1 cellular context compared by ENCODE assay signal in the genomic region with DNA sequence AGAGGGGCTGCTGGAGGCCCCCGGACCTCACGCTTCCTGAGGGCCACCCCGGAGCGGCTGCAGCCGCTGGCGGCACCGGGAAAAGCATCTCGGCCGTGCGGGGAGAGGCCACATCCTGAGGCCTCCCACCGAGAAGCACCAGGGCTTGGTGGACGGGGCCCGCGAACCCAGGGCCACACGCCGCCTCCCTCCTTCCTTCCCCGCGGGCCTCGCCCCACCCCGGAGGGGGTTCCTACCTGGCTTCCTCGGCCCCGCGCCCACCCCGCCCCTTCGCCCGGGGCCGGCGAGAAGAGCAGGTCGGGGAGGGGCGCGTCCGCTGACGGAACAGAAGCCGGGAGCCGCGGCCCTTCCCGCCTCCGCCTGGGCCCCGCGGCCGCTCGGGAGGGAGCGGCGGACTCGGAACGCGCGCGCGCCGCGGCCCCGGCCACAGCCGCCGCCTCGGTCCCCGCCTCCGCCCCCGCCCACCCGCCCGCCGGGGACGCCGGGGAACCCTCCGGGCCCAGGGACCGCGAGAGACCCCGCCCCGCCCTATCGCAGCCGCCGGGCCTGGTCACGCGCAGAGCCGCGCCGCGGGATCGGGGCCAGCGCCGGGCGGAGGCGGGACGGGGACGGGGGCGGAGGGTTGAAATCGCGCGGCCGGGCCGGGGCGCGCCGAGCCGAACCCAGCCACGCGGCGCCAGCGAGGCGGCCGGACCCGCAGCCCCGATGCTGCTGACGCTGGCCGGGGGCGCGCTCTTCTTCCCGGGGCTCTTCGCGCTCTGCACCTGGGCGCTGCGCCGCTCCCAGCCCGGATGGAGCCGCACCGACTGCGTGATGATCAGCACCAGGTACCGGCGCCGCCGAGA.
A peak's percentile ranks its signal among the peaks of the same experiment; 100 is the strongest.
TF ChIP-seq lines count a peak whose summit lies in the region.

A gene (plus strand): TSS at position 654 of the 845 bp plus-strand sequence. CDS start 52 bp downstream, at position 706.

TF ChIP-seq in HEK293, 187 proteins besides CTCF, POLR2A, EP300 and RAD21 (continued from another document):
- TF ChIP-seq, protein P1, sequence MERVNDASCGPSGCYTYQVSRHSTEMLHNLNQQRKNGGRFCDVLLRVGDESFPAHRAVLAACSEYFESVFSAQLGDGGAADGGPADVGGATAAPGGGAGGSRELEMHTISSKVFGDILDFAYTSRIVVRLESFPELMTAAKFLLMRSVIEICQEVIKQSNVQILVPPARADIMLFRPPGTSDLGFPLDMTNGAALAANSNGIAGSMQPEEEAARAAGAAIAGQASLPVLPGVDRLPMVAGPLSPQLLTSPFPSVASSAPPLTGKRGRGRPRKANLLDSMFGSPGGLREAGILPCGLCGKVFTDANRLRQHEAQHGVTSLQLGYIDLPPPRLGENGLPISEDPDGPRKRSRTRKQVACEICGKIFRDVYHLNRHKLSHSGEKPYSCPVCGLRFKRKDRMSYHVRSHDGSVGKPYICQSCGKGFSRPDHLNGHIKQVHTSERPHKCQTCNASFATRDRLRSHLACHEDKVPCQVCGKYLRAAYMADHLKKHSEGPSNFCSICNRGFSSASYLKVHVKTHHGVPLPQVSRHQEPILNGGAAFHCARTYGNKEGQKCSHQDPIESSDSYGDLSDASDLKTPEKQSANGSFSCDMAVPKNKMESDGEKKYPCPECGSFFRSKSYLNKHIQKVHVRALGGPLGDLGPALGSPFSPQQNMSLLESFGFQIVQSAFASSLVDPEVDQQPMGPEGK (tag by site-specific recombination; IDR thresholded peaks at IDR 0.05): peak; percentile 92
- TF ChIP-seq, protein P2, sequence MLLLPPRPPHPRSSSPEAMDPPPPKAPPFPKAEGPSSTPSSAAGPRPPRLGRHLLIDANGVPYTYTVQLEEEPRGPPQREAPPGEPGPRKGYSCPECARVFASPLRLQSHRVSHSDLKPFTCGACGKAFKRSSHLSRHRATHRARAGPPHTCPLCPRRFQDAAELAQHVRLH (tag by site-specific recombination; IDR thresholded peaks at IDR 0.05): 0 out of 2 replicates have a peak, but pooled peaks have one; percentile 11
- peak; percentile 96 for TF ChIP-seq GLIS1 (tag by site-specific recombination; IDR thresholded peaks at IDR 0.05)
- peak; percentile 30; the same call in 1 of the 2 replicates for TF ChIP-seq KLF16 (tag by site-specific recombination; IDR thresholded peaks at IDR 0.05)
- no peak for TF ChIP-seq ZNF121 (tag by site-specific recombination; IDR thresholded peaks at IDR 0.05)
- no peak for TF ChIP-seq SCRT1 (tag by site-specific recombination; IDR thresholded peaks at IDR 0.05; ENCODE audit: borderline replicate concordance)
- TF ChIP-seq ZNF394 (tag by site-specific recombination; IDR thresholded peaks at IDR 0.05; ENCODE audit: borderline replicate concordance): 0 out of 2 replicates have a peak, but pooled peaks have one; percentile 25
- peak; percentile 41; the same call in 1 of the 2 replicates for TF ChIP-seq ZNF76 (tag by site-specific recombination; IDR thresholded peaks at IDR 0.05; ENCODE audit: borderline replicate concordance, low read depth)
- no peak for TF ChIP-seq ZNF791 (tag by site-specific recombination; IDR thresholded peaks at IDR 0.05)
- TF ChIP-seq, protein P3, sequence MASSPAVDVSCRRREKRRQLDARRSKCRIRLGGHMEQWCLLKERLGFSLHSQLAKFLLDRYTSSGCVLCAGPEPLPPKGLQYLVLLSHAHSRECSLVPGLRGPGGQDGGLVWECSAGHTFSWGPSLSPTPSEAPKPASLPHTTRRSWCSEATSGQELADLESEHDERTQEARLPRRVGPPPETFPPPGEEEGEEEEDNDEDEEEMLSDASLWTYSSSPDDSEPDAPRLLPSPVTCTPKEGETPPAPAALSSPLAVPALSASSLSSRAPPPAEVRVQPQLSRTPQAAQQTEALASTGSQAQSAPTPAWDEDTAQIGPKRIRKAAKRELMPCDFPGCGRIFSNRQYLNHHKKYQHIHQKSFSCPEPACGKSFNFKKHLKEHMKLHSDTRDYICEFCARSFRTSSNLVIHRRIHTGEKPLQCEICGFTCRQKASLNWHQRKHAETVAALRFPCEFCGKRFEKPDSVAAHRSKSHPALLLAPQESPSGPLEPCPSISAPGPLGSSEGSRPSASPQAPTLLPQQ (tag by site-specific recombination; IDR thresholded peaks at IDR 0.05): peak; percentile 66
- peak; percentile 92 for TF ChIP-seq ZBTB20 (tag by site-specific recombination; IDR thresholded peaks at IDR 0.05)
- no peak for TF ChIP-seq ZNF670 (tag by site-specific recombination; IDR thresholded peaks at IDR 0.05; ENCODE audit: low read depth)
- TF ChIP-seq ZNF501 (tag by site-specific recombination; IDR thresholded peaks at IDR 0.05): no peak
- TF ChIP-seq EGR2 (tag by site-specific recombination; IDR thresholded peaks at IDR 0.05; ENCODE audit: low read depth): no peak
- TF ChIP-seq, protein P4, sequence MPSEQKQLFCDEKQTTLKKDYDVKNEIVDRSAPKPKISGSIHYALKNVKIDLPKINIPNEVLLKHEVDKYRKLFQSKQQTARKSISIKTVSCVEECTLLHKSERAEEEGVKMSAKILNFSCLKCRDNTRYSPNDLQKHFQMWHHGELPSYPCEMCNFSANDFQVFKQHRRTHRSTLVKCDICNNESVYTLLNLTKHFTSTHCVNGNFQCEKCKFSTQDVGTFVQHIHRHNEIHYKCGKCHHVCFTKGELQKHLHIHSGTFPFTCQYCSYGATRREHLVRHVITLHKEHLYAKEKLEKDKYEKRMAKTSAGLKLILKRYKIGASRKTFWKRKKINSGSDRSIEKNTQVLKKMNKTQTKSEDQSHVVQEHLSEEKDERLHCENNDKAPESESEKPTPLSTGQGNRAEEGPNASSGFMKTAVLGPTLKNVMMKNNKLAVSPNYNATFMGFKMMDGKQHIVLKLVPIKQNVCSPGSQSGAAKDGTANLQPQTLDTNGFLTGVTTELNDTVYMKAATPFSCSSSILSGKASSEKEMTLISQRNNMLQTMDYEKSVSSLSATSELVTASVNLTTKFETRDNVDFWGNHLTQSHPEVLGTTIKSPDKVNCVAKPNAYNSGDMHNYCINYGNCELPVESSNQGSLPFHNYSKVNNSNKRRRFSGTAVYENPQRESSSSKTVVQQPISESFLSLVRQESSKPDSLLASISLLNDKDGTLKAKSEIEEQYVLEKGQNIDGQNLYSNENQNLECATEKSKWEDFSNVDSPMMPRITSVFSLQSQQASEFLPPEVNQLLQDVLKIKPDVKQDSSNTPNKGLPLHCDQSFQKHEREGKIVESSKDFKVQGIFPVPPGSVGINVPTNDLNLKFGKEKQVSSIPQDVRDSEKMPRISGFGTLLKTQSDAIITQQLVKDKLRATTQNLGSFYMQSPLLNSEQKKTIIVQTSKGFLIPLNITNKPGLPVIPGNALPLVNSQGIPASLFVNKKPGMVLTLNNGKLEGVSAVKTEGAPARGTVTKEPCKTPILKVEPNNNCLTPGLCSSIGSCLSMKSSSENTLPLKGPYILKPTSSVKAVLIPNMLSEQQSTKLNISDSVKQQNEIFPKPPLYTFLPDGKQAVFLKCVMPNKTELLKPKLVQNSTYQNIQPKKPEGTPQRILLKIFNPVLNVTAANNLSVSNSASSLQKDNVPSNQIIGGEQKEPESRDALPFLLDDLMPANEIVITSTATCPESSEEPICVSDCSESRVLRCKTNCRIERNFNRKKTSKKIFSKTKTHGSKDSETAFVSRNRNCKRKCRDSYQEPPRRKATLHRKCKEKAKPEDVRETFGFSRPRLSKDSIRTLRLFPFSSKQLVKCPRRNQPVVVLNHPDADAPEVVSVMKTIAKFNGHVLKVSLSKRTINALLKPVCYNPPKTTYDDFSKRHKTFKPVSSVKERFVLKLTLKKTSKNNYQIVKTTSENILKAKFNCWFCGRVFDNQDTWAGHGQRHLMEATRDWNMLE (tag by site-specific recombination; conservative IDR thresholded peaks at IDR 0.05; ENCODE audit: low read depth): no peak
- TF ChIP-seq ZXDB (tag by site-specific recombination; IDR thresholded peaks at IDR 0.05): no peak
- TF ChIP-seq ZNF302 (tag by site-specific recombination; IDR thresholded peaks at IDR 0.05; ENCODE audit: low read depth): no peak
- no peak for TF ChIP-seq ZNF423 (tag by site-specific recombination; IDR thresholded peaks at IDR 0.05)
- peak; percentile 29; the same call in 1 of the 2 replicates for TF ChIP-seq ZNF660 (tag by site-specific recombination; IDR thresholded peaks at IDR 0.05)
- TF ChIP-seq MEIS1 (CRISPR knock-in tag; IDR thresholded peaks at IDR 0.05; ENCODE audit: borderline replicate concordance): no peak
- no peak for TF ChIP-seq ZFP69B (tag by site-specific recombination; IDR thresholded peaks at IDR 0.05)
- TF ChIP-seq SP7 (tag by site-specific recombination; IDR thresholded peaks at IDR 0.05): peak; percentile 56; the same call in 1 of the 2 replicates
- peak; percentile 39; the same call in 1 of the 2 replicates for TF ChIP-seq ZNF324 (tag by site-specific recombination; IDR thresholded peaks at IDR 0.05)
- TF ChIP-seq ZNF16 (tag by site-specific recombination; IDR thresholded peaks at IDR 0.05; ENCODE audit: low read depth): no peak
- TF ChIP-seq KLF9 (tag by site-specific recombination; IDR thresholded peaks at IDR 0.05; ENCODE audit: low read depth): peak; percentile 56
- peak; percentile 33; the same call in 1 of the 2 replicates for TF ChIP-seq ZBTB8A (tag by site-specific recombination; IDR thresholded peaks at IDR 0.05)
- TF ChIP-seq ZNF792 (tag by site-specific recombination; IDR thresholded peaks at IDR 0.05): no peak
- peak; percentile 93 for TF ChIP-seq ZNF341 (tag by site-specific recombination; IDR thresholded peaks at IDR 0.05; ENCODE audit: low read depth)
- TF ChIP-seq KLF8 (tag by site-specific recombination; IDR thresholded peaks at IDR 0.05): peak; percentile 69; the same call in 1 of the 2 replicates
- TF ChIP-seq, protein P5, sequence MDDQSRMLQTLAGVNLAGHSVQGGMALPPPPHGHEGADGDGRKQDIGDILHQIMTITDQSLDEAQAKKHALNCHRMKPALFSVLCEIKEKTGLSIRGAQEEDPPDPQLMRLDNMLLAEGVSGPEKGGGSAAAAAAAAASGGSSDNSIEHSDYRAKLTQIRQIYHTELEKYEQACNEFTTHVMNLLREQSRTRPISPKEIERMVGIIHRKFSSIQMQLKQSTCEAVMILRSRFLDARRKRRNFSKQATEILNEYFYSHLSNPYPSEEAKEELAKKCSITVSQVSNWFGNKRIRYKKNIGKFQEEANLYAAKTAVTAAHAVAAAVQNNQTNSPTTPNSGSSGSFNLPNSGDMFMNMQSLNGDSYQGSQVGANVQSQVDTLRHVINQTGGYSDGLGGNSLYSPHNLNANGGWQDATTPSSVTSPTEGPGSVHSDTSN (CRISPR knock-in tag; IDR thresholded peaks at IDR 0.05): 0 out of 2 replicates have a peak, but pooled peaks have one; percentile 56
- no peak for TF ChIP-seq ZNF514 (tag by site-specific recombination; IDR thresholded peaks at IDR 0.05)
- no peak for TF ChIP-seq ZNF433 (tag by site-specific recombination; IDR thresholded peaks at IDR 0.05; ENCODE audit: low read depth)
- no peak for TF ChIP-seq ZNF555 (tag by site-specific recombination; conservative IDR thresholded peaks at IDR 0.05)
